1 cellular context compared by ENCODE assay signal in the genomic region with DNA sequence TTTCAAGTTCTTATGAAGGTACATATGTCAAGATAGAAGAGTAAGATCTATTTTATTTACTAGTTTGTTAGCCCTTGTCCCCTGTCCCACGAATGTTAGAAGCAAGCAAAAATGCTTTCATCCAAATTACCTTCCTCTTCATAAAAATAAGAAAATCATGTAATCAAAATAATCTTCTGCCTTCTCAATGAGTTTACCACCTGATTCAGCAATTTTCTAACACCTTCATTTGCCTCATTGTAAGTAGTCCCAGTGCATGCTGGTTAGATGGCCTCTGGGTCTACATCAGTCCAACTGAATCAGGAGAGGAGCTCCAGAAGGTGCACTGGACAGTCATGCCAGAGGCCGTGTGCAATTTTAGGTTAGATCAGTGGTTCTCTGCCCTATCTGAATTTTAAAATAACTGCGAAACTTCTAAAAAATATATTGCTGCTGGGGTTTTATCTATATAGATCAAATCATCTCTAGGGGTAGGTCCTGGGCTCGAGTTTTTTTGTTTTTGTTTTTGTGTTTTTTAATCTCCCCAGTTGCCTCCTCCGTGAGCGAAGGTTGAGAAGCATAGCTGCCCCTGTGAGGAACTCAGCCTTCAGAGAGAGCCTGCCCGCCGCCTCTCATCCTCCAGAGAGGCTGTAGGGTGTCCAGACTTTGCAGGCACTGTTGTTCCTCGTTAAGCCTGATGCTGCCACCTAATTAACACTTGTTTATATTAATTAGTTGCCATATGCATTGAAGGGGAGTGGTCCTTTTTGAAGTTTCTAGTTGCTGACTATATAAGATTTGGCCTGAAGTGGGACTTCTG.
TF ChIP-seq lines count a peak whose summit lies in the region.

No MANE protein-coding gene starts in this region.

TF ChIP-seq in IMR-90, 13 proteins besides CTCF, POLR2A, EP300 and RAD21:
- TF ChIP-seq MAFK (IDR thresholded peaks at IDR 0.05; ENCODE audit: low read depth, low read length) (peak; percentile 72), MXI1 (IDR thresholded peaks at IDR 0.05; ENCODE audit: borderline replicate concordance, low read depth, low read length) (no peak)
